In the genomic region with DNA sequence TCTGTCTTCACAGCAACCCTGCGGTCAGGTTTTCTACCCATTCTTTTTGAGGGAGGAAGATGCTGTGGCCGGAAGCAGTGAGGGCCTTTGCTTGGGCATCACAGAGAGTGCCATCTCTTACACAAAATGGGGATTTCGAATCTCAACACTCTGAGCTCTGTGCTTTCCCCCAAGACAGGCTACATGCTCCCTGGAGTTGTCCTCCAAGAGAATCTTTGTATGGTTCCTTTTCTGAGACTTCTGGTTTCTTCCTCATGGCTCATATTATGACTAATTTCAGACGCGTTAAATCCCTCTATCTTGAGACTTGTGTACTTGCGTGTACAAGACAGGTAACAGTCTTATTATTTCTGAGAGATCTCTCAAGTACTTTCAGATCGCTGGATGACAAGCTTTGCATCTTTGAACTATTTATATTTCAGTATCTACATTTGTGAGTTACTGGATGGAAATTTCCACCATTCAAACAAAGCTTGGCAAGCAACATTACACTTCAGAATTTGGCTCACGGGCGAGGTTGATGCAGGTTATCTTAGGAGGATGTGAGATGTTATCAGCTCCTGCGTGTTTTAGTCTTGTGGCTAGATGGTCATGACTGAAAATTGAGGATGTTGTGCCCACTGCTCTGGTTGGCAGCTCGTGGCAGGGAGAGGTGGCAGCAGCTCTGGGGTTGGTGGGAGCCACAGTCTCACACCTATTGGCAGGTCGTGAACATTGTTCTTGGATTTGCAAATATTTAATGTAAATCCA, we compare ENCODE assay signal across 13 cellular contexts. TPM values are rescaled to one million over a fixed set of nuclear protein-coding genes. Genes with fewer than 3 reads are reported as not detected.
DNase-seq lines count a peak whose midpoint lies in the region; ATAC-seq, FAIRE-seq and TF ChIP-seq lines count a peak whose summit lies in the region.
"Had no signal": no experiment of that assay in that cellular context is flagged by ENCODE, and none has a peak within 500 bp of the region (broad histone marks: within the 10 kb centered on the region; RNA-seq: fewer than 3 reads in every experiment).

No MANE protein-coding gene starts in this region.

- H3K27ac ChIP-seq in spleen, result peak overlapping the region; percentile 16 to 93 (median 87)
- H3K27ac ChIP-seq: KMS-11 had no signal

- H3K4me1 Mint-ChIP-seq in HFFc6 (ENCODE audit: low read depth), result no peaks in the 10 kb centered on the region

- H3K4me3 Mint-ChIP-seq in HFFc6, result no peak overlapping the region
- H3K4me3 Mint-ChIP-seq: neural crest cell had no signal

- H3K36me3 ChIP-seq in spleen, result no peaks in the 10 kb centered on the region
- H3K36me3 ChIP-seq: esophagus squamous epithelium had no signal

- no peak for ATAC-seq in HG02610 (IDR thresholded peaks at IDR 0.05; ENCODE audit: unreplicated experiment)

- no peaks in the 10 kb centered on the region; the same call in 1 of the 2 replicates for H3K9me3 Mint-ChIP-seq in HFFc6
- H3K9me3 Mint-ChIP-seq: neural crest cell had no signal

- peak; percentile 82 for FAIRE-seq in GM12891 (lab: Jason Lieb, UNC)
- FAIRE-seq: astrocyte had no signal

- DNase-seq in GM12891 (ENCODE audit: insufficient read length, low spot score) (no peak), T-helper 2 cell (peak in 3 of 5 experiments; percentile 63 to 96 (median 88)), spleen (no peak), SK-N-DZ (ENCODE audit: low spot score) (no peak), HFFc6 (no peak)
- peak; percentile 29 for DNase-seq in activated naive CD4-positive, alpha-beta T cell treated with anti-CD3 and anti-CD28 coated beads, Interleukin-2, amount 50 U/mL, for 16 hours
- DNase-seq: DMS53, esophagus squamous epithelium, NCI-H510A treated with DMSO at 0.1 percent for 48 hours had no signal

- H3K27ac Mint-ChIP-seq in HFFc6, result no peak overlapping the region

- peaks cover 8% of the 10 kb centered on the region for H3K27me3 Mint-ChIP-seq in HFFc6 (ENCODE audit: insufficient read depth)

- no peak for TF ChIP-seq CTCF in spleen (IDR thresholded peaks at IDR 0.05 in 8 of 11, conservative IDR thresholded peaks at IDR 0.05 in 3 of 11)
- TF ChIP-seq CTCF in HFFc6 (IDR thresholded peaks at IDR 0.05), result no peak

- TF ChIP-seq POLR2A in GM12891 (IDR thresholded peaks at IDR 0.05; ENCODE audit: low read depth, low read length) (no peak), spleen (IDR thresholded peaks at IDR 0.05) (no peak)

- no peaks in the 10 kb centered on the region for H3K27me3 ChIP-seq in spleen (replicated peaks in 1 of 7)

- peaks cover 49 to 93% (median 80%) of the 10 kb centered on the region in 6 donors for H3K4me1 ChIP-seq in spleen

- no peaks in the 10 kb centered on the region for H3K36me3 Mint-ChIP-seq in HFFc6 (ENCODE audit: low read depth)

- H3K9me3 ChIP-seq in spleen, result no peaks in the 10 kb centered on the region
- H3K9me3 ChIP-seq: esophagus squamous epithelium had no signal

- H3K4me3 ChIP-seq in spleen, result no peak overlapping the region
- H3K4me3 ChIP-seq: esophagus squamous epithelium had no signal

- WGBS in spleen, 5 donors, result 42 to 57% (median 49%) methylated on average over 12 of the region's 12 CpGs

- intact Hi-C loops in spleen (cut with DNase I; ENCODE audit: low total_unique reads), result no loop called here

TF ChIP-seq in GM12891, 5 proteins besides CTCF, POLR2A, EP300 and RAD21:
- TF ChIP-seq PAX5 (IDR thresholded peaks at IDR 0.05; ENCODE audit: insufficient read depth, low read length, severe bottlenecking) (no peak), TAF1 (IDR thresholded peaks at IDR 0.05; ENCODE audit: low read depth, low read length) (no peak), SPI1 (IDR thresholded peaks at IDR 0.05; ENCODE audit: low read depth, low read length) (no peak), POU2F2 (IDR thresholded peaks at IDR 0.05; ENCODE audit: low read depth, low read length) (no peak), POLR2AphosphoS5 (IDR thresholded peaks at IDR 0.05; ENCODE audit: low read depth, low read length) (no peak)

RNA-seq across cellular contexts. Expression of gene ABCG1, which starts 19.4 kb away (rescaled TPM):
- 2.5 TPM for polyA plus RNA-seq in GM12891 (2012; ENCODE audit: low read depth, missing spikeins)
- total RNA-seq in spleen, result 100 to 1,000 TPM in 5 of 7 donors, 10 to 100 TPM in 2; 76.7 to 143 (median 103) TPM
- polyA plus RNA-seq in spleen, result 10 to 100 TPM; 14.6 to 17.0 (median 15.6) TPM
- polyA plus RNA-seq in SK-N-DZ (2014; cell fraction: cytosol; rRNA removed), result 0.09 and 0.12 TPM in 2 replicates
- polyA plus RNA-seq in SK-N-DZ (2014; cell fraction: nucleus; rRNA removed), result not detected in 2 replicates
- not detected for total RNA-seq in HFFc6 (2021; fragmentation: NEBNext Ultra II Directional; extraction: Animal tissue kit (Norgen Biotek cat#: 25700))

Comparison
In these comparisons a context has a peak if more than half of its experiments do, and no peak if none do; other contexts are left out.
1. DNase-seq: peak in T-helper 2 cell (3 of 5) and activated naive CD4-positive, alpha-beta T cell treated with anti-CD3 and anti-CD28 coated beads, Interleukin-2, amount 50 U/mL, for 16 hours (single experiment); none in GM12891 (single experiment), spleen (single experiment), SK-N-DZ (single experiment) and HFFc6 (single experiment).
2. RNA of gene ABCG1, which starts 19.4 kb away (total RNA-seq): 76.7 to 143 TPM in spleen; not detected in HFFc6; every median in the first group is over 10 times any median in the second.